Comparison of ENCODE assay signal across 9 cellular contexts in the genomic region with DNA sequence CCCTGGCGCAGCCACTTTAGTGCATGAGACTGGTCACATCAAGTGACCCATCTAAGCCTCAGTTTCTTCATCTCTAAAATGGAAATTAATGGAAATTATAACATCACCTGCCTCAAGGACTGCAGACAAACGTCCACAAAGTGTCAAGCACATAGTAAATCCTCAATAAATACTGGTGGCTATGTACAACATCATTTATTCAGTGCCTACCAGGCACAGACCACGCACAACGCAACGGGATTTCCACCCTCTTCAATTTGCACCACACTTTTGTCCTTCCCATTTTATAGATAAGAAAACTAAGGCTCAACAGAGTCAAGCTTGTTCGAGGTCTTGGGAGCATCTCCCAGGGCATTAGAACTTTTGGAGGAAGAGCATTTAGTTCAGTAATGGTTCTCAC. TPM values are rescaled to one million over a fixed set of nuclear protein-coding genes. Genes with fewer than 3 reads are reported as not detected.
A peak's percentile ranks its signal among the peaks of the same experiment; 100 is the strongest.
DNase-seq lines count a peak whose midpoint lies in the region; TF ChIP-seq lines count a peak whose summit lies in the region.
"Had no signal": no experiment of that assay in that cellular context is flagged by ENCODE, and none has a peak within 500 bp of the region (broad histone marks: within the 10 kb centered on the region; RNA-seq: fewer than 3 reads in every experiment).

No MANE protein-coding gene starts in this region.

- CTCF ChIA-PET in CD8-positive, alpha-beta memory T cell (lab: Charles Lee), result interaction anchor here (3.8 kb wide), 1 partner anchor 60 kb away, joined by 20 read pairs; the partner anchor contains the start of gene TIMM44

- H3K36me3 Mint-ChIP-seq in CD8-positive, alpha-beta memory T cell, result peaks cover 0 to 22% (median 2%) of the 10 kb centered on the region in 3 donors

- no peak for TF ChIP-seq CTCF in osteoblast (IDR thresholded peaks at IDR 0.05; ENCODE audit: extremely low read depth, low read depth, low read length)

- H3K4me3 Mint-ChIP-seq in CD8-positive, alpha-beta memory T cell, result peak overlapping the region; percentile 85 to 98 (median 94)

- POLR2A ChIA-PET in CD8-positive, alpha-beta memory T cell (lab: Charles Lee), result no interaction called here

- no peaks in the 10 kb centered on the region for H3K9me3 ChIP-seq in CD8-positive, alpha-beta memory T cell (ENCODE audit: low read length)
- H3K9me3 ChIP-seq in NT2/D1 (ENCODE audit: insufficient read depth, low read length), result no peaks in the 10 kb centered on the region
- no peaks in the 10 kb centered on the region for H3K9me3 ChIP-seq in endocrine pancreas (ENCODE audit: control insufficient read depth, low read length)
- H3K9me3 ChIP-seq in osteoblast (ENCODE audit: low read depth, low read length), result no peaks in the 10 kb centered on the region

- peaks cover 52% of the 10 kb centered on the region for H4K20me1 ChIP-seq in osteoblast (ENCODE audit: insufficient read depth, low read length)

- no peak for DNase-seq in CD8-positive, alpha-beta memory T cell
- DNase-seq in NT2/D1 (ENCODE audit: low read depth, low spot score) (no peak), osteoblast (ENCODE audit: insufficient read length, low spot score, missing footprints) (no peak), NCI-H146 (lab: John Stamatoyannopoulos, UW) (no peak), NCI-H1092 (lab: John Stamatoyannopoulos, UW) (no peak)
- no peak for DNase-seq in stimulated activated CD4-positive, alpha-beta T cell treated with anti-CD3 and anti-CD28 coated beads, Interleukin-12 subunit alpha, Interleukin-12 subunit beta, amount 100 ng/mL, for 4 hours
- DNase-seq in stimulated activated CD8-positive, alpha-beta memory T cell treated with anti-CD3 and anti-CD28 coated beads, Interleukin-4, amount 100 ng/mL, for 48 hours, result no peak

- H3K4me1 Mint-ChIP-seq in CD8-positive, alpha-beta memory T cell, result peaks cover 43 to 55% (median 51%) of the 10 kb centered on the region in 3 donors

- H3K9ac ChIP-seq in NT2/D1 (ENCODE audit: insufficient read length, low read depth) (peak overlapping the region; percentile 92), endocrine pancreas (ENCODE audit: control insufficient read depth, insufficient read depth, low read length) (peak overlapping the region; percentile 79)

- H3K79me2 ChIP-seq in osteoblast (ENCODE audit: insufficient read depth, low read length), result peaks cover 65% of the 10 kb centered on the region

- peaks cover 32% of the 10 kb centered on the region for H3K4me1 ChIP-seq in CD8-positive, alpha-beta memory T cell (ENCODE audit: insufficient read depth, low read length)
- H3K4me1 ChIP-seq in NT2/D1 (ENCODE audit: insufficient read depth, insufficient read length) (peaks cover 15% of the 10 kb centered on the region), endocrine pancreas (ENCODE audit: control insufficient read depth, insufficient read depth, low read length) (peaks cover 5% of the 10 kb centered on the region), osteoblast (ENCODE audit: insufficient read depth, low read length) (peaks cover 30% of the 10 kb centered on the region)

- peak overlapping the region; percentile 48 for H3K27ac ChIP-seq in CD8-positive, alpha-beta memory T cell (ENCODE audit: low read depth, low read length)
- peak overlapping the region; percentile 54 for H3K27ac ChIP-seq in osteoblast (ENCODE audit: low read depth, low read length)

- H3K36me3 ChIP-seq in CD8-positive, alpha-beta memory T cell (ENCODE audit: insufficient read depth, low read length), result no peaks in the 10 kb centered on the region
- H3K36me3 ChIP-seq in NT2/D1 (ENCODE audit: insufficient read depth, insufficient read length, low read length), result peaks cover 51% of the 10 kb centered on the region
- H3K36me3 ChIP-seq in endocrine pancreas (ENCODE audit: control insufficient read depth, insufficient read depth, low read length), result no peaks in the 10 kb centered on the region
- H3K36me3 ChIP-seq in osteoblast (ENCODE audit: insufficient read depth, low read length), result no peaks in the 10 kb centered on the region

- peak overlapping the region; percentile 46 to 97 (median 86) for H3K27ac Mint-ChIP-seq in CD8-positive, alpha-beta memory T cell

- peaks cover 0 to 2% of the 10 kb centered on the region in 2 donors for H3K27me3 Mint-ChIP-seq in CD8-positive, alpha-beta memory T cell

- H3K4me3 ChIP-seq in CD8-positive, alpha-beta memory T cell (ENCODE audit: low read length), result peak overlapping the region; percentile 64
- H3K4me3 ChIP-seq in NT2/D1 (ENCODE audit: insufficient read length, low read depth) (peak overlapping the region; percentile 69), endocrine pancreas (ENCODE audit: control insufficient read depth, insufficient read depth, low read length) (peak overlapping the region; percentile 64), osteoblast (ENCODE audit: insufficient read depth, low read length) (peak overlapping the region; percentile 98)

- H3K4me2 ChIP-seq in osteoblast (ENCODE audit: insufficient read depth, low read length), result peak overlapping the region; percentile 99

- H2AFZ ChIP-seq in osteoblast (ENCODE audit: low read length), result no peak overlapping the region

- no peaks in the 10 kb centered on the region for H3K27me3 ChIP-seq in CD8-positive, alpha-beta memory T cell (ENCODE audit: insufficient read depth, low read length, poor library complexity, severe bottlenecking)
- no peaks in the 10 kb centered on the region for H3K27me3 ChIP-seq in NT2/D1 (ENCODE audit: insufficient read depth, insufficient read length)
- no peaks in the 10 kb centered on the region for H3K27me3 ChIP-seq in endocrine pancreas (ENCODE audit: control insufficient read depth, insufficient read depth, low read length)
- no peaks in the 10 kb centered on the region for H3K27me3 ChIP-seq in osteoblast (ENCODE audit: insufficient read depth, low read length)

- no peaks in the 10 kb centered on the region for H3K9me3 Mint-ChIP-seq in CD8-positive, alpha-beta memory T cell

RNA-seq across cellular contexts. Expression of gene ELAVL1, which starts 1.4 kb away (rescaled TPM):
- 100 to 1,000 TPM; 156 to 164 TPM for total RNA-seq in CD8-positive, alpha-beta memory T cell
- 63.3 TPM for polyA plus RNA-seq in CD8-positive, alpha-beta memory T cell
- 23.0 and 25.7 TPM in 2 replicates for total RNA-seq in osteoblast

RNA-seq across cellular contexts. Expression of gene CCL25, which starts 48.6 kb away (rescaled TPM):
- not detected for total RNA-seq in CD8-positive, alpha-beta memory T cell
- polyA plus RNA-seq in CD8-positive, alpha-beta memory T cell, result not detected
- not detected in 2 replicates for total RNA-seq in osteoblast
- total RNA-seq: lung had no signal
- polyA plus RNA-seq: lung had no signal
